Comparison of ENCODE assay signal across 8 cellular contexts in the genomic region with DNA sequence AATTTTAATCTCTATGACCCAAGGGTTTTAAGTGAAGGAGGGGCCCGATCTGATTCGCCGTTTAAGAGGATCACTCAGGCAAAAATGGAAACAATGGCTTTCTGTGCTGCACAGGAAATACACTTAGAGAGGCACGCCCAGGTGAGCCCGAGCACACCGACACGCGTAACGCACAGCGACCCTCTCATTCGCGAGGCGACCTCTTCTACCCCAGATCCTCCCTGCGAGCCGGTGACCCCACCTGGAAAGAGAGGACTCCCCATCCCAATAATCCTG. TPM values are rescaled to one million over a fixed set of nuclear protein-coding genes. Genes with fewer than 3 reads are reported as not detected.
DNase-seq lines count a peak whose midpoint lies in the region; ATAC-seq and TF ChIP-seq lines count a peak whose summit lies in the region.

No MANE protein-coding gene starts in this region.

- peak overlapping the region; percentile 85 for H3K27ac Mint-ChIP-seq in T-helper 2 cell treated with Interferon-gamma antibody and Interleukin-4, amounts not matched to agents 5 μg/mL and 100 μg/mL, for 36 hours

- whole genome bisulfite sequencing in testis, 2 donors = 0 to 3% methylated on average over 15 of the region's 15 CpGs

- no peaks in the 10 kb centered on the region for H3K36me3 Mint-ChIP-seq in T-helper 2 cell treated with Interferon-gamma antibody and Interleukin-4, amounts not matched to agents 5 μg/mL and 100 μg/mL, for 36 hours (ENCODE audit: low read depth)

- peak overlapping the region; percentile 82 for H3K4me3 ChIP-seq in iPS-18a (ENCODE audit: low read length)
- peak overlapping the region; percentile 24 to 42 for H3K4me3 ChIP-seq in testis

- DNase-seq in NCI-H1436 (lab: John Stamatoyannopoulos, UW) = peak; percentile 59
- no peak for DNase-seq in NCI-H1436 treated with DMSO at 0.1 percent for 48 hours (lab: John Stamatoyannopoulos, UW)
- no peak for DNase-seq in T-helper 2 cell treated with Interferon-gamma antibody and Interleukin-4, amounts not matched to agents 5 μg/mL and 100 μg/mL, for 36 hours (ENCODE audit: low spot score)
- no peak for DNase-seq in testis
- DNase-seq in activated CD4-positive, alpha-beta T cell treated with anti-CD3 and anti-CD28 coated beads, Interleukin-2, amount 50 U/mL, for 4 hours = no peak

- H3K9ac ChIP-seq in iPS-18a (ENCODE audit: low read length) = peak overlapping the region; percentile 50

- peak; percentile 26 for ATAC-seq in HG02973 (IDR thresholded peaks at IDR 0.05; ENCODE audit: unreplicated experiment)
- ATAC-seq in GM18873 (IDR thresholded peaks at IDR 0.05; ENCODE audit: low FRiP score, unreplicated experiment) = no peak

- TF ChIP-seq POLR2A in testis (IDR thresholded peaks at IDR 0.05) = no peak

- no peaks in the 10 kb centered on the region for H3K9me3 ChIP-seq in iPS-18a (ENCODE audit: control insufficient read depth, low read depth, low read length)
- no peaks in the 10 kb centered on the region for H3K9me3 ChIP-seq in testis

- H3K4me1 ChIP-seq in iPS-18a (ENCODE audit: control insufficient read depth, low read depth, low read length) (peaks cover 15% of the 10 kb centered on the region), testis (no peaks in the 10 kb centered on the region)

- peak overlapping the region; percentile 90 for H3K4me3 Mint-ChIP-seq in T-helper 2 cell treated with Interferon-gamma antibody and Interleukin-4, amounts not matched to agents 5 μg/mL and 100 μg/mL, for 36 hours

- no peak overlapping the region for H3K27ac ChIP-seq in iPS-18a (ENCODE audit: low read length)
- H3K27ac ChIP-seq in testis = no peak overlapping the region

- no peaks in the 10 kb centered on the region for H3K9me3 Mint-ChIP-seq in T-helper 2 cell treated with Interferon-gamma antibody and Interleukin-4, amounts not matched to agents 5 μg/mL and 100 μg/mL, for 36 hours

- intact Hi-C loops in testis (cut with DNase I; ENCODE audit: low total_unique reads) = no loop called here

- H3K27me3 ChIP-seq in iPS-18a (ENCODE audit: control insufficient read depth, insufficient read depth, low read length) (peaks cover 14% of the 10 kb centered on the region), testis (no peaks in the 10 kb centered on the region)

- peaks cover 29% of the 10 kb centered on the region for H3K4me1 Mint-ChIP-seq in T-helper 2 cell treated with Interferon-gamma antibody and Interleukin-4, amounts not matched to agents 5 μg/mL and 100 μg/mL, for 36 hours (ENCODE audit: low read depth)

- H3K36me3 ChIP-seq in iPS-18a (ENCODE audit: control insufficient read depth, low read depth, low read length) (no peaks in the 10 kb centered on the region), testis (ENCODE audit: low read depth, missing control alignments) (no peaks in the 10 kb centered on the region)

- H3K27me3 Mint-ChIP-seq in T-helper 2 cell treated with Interferon-gamma antibody and Interleukin-4, amounts not matched to agents 5 μg/mL and 100 μg/mL, for 36 hours (ENCODE audit: low read depth) = no peaks in the 10 kb centered on the region

- TF ChIP-seq CTCF in testis (IDR thresholded peaks at IDR 0.05) = no peak

RNA-seq across cellular contexts. Expression of gene SH2D3A, which starts 0.2 kb away (rescaled TPM):
- total RNA-seq in testis = 1 to 10 TPM; 7.4 to 7.5 TPM
- 12.8 TPM for polyA plus RNA-seq in testis (ENCODE audit: insufficient read depth, low read depth, low replicate concordance)

RNA-seq across cellular contexts. Expression of gene VAV1, which starts 5.5 kb away (rescaled TPM):
- 1 to 10 TPM; 1.1 to 4.5 TPM for total RNA-seq in testis
- polyA plus RNA-seq in testis (ENCODE audit: insufficient read depth, low read depth, low replicate concordance) = 8.9 TPM

RNA-seq across cellular contexts. Expression of gene TRIP10, which starts 27.5 kb away (rescaled TPM):
- 10 to 100 TPM; 60.4 to 62.7 TPM for total RNA-seq in testis
- polyA plus RNA-seq in testis (ENCODE audit: insufficient read depth, low read depth, low replicate concordance) = 65.8 TPM

RNA-seq across cellular contexts. Expression of gene GPR108, which starts 29.6 kb away (rescaled TPM):
- total RNA-seq in testis = 10 to 100 TPM; 61.8 to 87.1 TPM
- 105 TPM for polyA plus RNA-seq in testis (ENCODE audit: insufficient read depth, low read depth, low replicate concordance)

RNA-seq across cellular contexts. Expression of gene C3, which starts 46.6 kb away (rescaled TPM):
- 100 to 1,000 TPM in 1 of 2 donors, 10 to 100 TPM in 1; 49.5 to 131 TPM for total RNA-seq in testis
- 500 TPM for polyA plus RNA-seq in testis (ENCODE audit: insufficient read depth, low read depth, low replicate concordance)
